In genomic region chr15:44289352-44289790, GRCh38 we compare ENCODE assay signal across 8 cellular contexts. TPM values are rescaled to one million over a fixed set of nuclear protein-coding genes. Genes with fewer than 3 reads are reported as not detected.
DNase-seq lines count a peak whose midpoint lies in the region; ATAC-seq, FAIRE-seq and TF ChIP-seq lines count a peak whose summit lies in the region.

No MANE protein-coding gene starts in this region.

- H3K4me1 Mint-ChIP-seq in activated T-helper 17 cell treated with anti-CD3 and anti-CD28 coated beads, Interleukin-2, amount 50 U/mL, for 72 hours = peaks cover 32% of the 10 kb centered on the region

- FAIRE-seq in kidney (lab: Jason Lieb, UNC) = no peak

- H3K9ac ChIP-seq in kidney (ENCODE audit: low read length in 2 of 2) = peak overlapping the region; percentile 14 to 74

- DNase-seq in heart left ventricle (no peak), left ventricle myocardium superior (no peak), kidney (no peak), hippocampal formation (lab: John Stamatoyannopoulos, UW) (no peak), COR-L47 (lab: John Stamatoyannopoulos, UW) (no peak), NCI-H1436 treated with DMSO at 0.1 percent for 48 hours (lab: John Stamatoyannopoulos, UW) (no peak)

- no peaks in the 10 kb centered on the region for H3K9me3 ChIP-seq in heart left ventricle
- no peaks in the 10 kb centered on the region for H3K9me3 ChIP-seq in kidney (ENCODE audit: control insufficient read depth in 1 of 2, low read length in 2 of 2)

- peaks cover 0 to 4% (median 0%) of the 10 kb centered on the region in 9 donors for H3K27me3 ChIP-seq in heart left ventricle

- H3K36me3 Mint-ChIP-seq in activated T-helper 17 cell treated with anti-CD3 and anti-CD28 coated beads, Interleukin-2, amount 50 U/mL, for 72 hours (ENCODE audit: low read depth) = peaks cover 30% of the 10 kb centered on the region

- ATAC-seq in heart left ventricle (no peak), left ventricle myocardium superior (no peak)
- ATAC-seq in activated T-helper 17 cell treated with anti-CD3 and anti-CD28 coated beads, Interleukin-2, amount 50 U/mL, for 72 hours (replicated peaks) = no peak

- H3K27me3 Mint-ChIP-seq in activated T-helper 17 cell treated with anti-CD3 and anti-CD28 coated beads, Interleukin-2, amount 50 U/mL, for 72 hours = no peaks in the 10 kb centered on the region

- H3K4me1 ChIP-seq in heart left ventricle (peaks cover 0 to 34% (median 23%) of the 10 kb centered on the region in 12 donors), kidney (ENCODE audit: control insufficient read depth in 1 of 2, insufficient read depth in 1 of 2, low read depth in 1 of 2, low read length in 2 of 2) (peaks cover 0 to 2% of the 10 kb centered on the region in 2 donors)

- H3K27ac ChIP-seq in heart left ventricle (peak overlapping the region in 11 of 12 donors; percentile 80 to 95 (median 91)), kidney (ENCODE audit: low read depth in 2 of 2, low read length in 2 of 2) (peak overlapping the region; percentile 84 to 87), temporal lobe (ENCODE audit: low read depth, low read length) (peak overlapping the region; percentile 92)

- no peaks in the 10 kb centered on the region for H3K9me3 Mint-ChIP-seq in activated T-helper 17 cell treated with anti-CD3 and anti-CD28 coated beads, Interleukin-2, amount 50 U/mL, for 72 hours

- TF ChIP-seq POLR2A in heart left ventricle (IDR thresholded peaks at IDR 0.05) = no peak

- H3K4me3 Mint-ChIP-seq in activated T-helper 17 cell treated with anti-CD3 and anti-CD28 coated beads, Interleukin-2, amount 50 U/mL, for 72 hours = peak overlapping the region; percentile 97

- no peak for TF ChIP-seq CTCF in heart left ventricle (IDR thresholded peaks at IDR 0.05)
- no peak for TF ChIP-seq CTCF in kidney (IDR thresholded peaks at IDR 0.05; ENCODE audit: borderline replicate concordance, extremely low read depth, insufficient read depth)

- peak overlapping the region; percentile 99 for H3K27ac Mint-ChIP-seq in activated T-helper 17 cell treated with anti-CD3 and anti-CD28 coated beads, Interleukin-2, amount 50 U/mL, for 72 hours

- WGBS in heart left ventricle, 4 donors = 10 to 16% (median 14%) methylated on average over 10 of the region's 10 CpGs

- H3K4me3 ChIP-seq in heart left ventricle (peak overlapping the region; percentile 54 to 98 (median 92)), kidney (ENCODE audit: low read length in 2 of 2) (peak overlapping the region; percentile 82 to 87)

- H3K36me3 ChIP-seq in heart left ventricle (peaks cover 0 to 19% (median 6%) of the 10 kb centered on the region in 9 donors), kidney (ENCODE audit: control insufficient read depth in 1 of 2, insufficient read depth in 2 of 2, low read length in 2 of 2) (no peaks in the 10 kb centered on the region)

- intact Hi-C loops in heart left ventricle (cut with DNase I) (loop anchor here in 3 of 10 donors (2.0 to 5.0 kb wide), 3 partner anchors 19 to 138 kb away; partner anchors contain the start of gene CTDSPL2 (in 3 of the 3)), left ventricle myocardium superior (cut with micrococcal nuclease) (no loop called here), kidney (cut with DNase I) (no loop called here)

RNA-seq across cellular contexts. Expression of gene GOLM2, which starts 0.9 kb away (rescaled TPM):
- total RNA-seq in heart left ventricle = 10 to 100 TPM; 20.8 to 54.7 (median 29.9) TPM
- polyA plus RNA-seq in heart left ventricle = 10 to 100 TPM; 10.6 to 23.3 TPM
- 29.9 TPM for total RNA-seq in left ventricle myocardium superior
- total RNA-seq in activated T-helper 17 cell treated with anti-CD3 and anti-CD28 coated beads, Interleukin-2, amount 50 U/mL, for 72 hours = 10 to 100 TPM; 30.5 to 45.2 TPM
- total RNA-seq in kidney = 117 TPM
- 29.8 TPM for polyA plus RNA-seq in kidney (ENCODE audit: insufficient read depth, low read depth, low replicate concordance)
- total RNA-seq in temporal lobe = 114 TPM
